13 cellular contexts compared by ENCODE assay signal in the genomic region with DNA sequence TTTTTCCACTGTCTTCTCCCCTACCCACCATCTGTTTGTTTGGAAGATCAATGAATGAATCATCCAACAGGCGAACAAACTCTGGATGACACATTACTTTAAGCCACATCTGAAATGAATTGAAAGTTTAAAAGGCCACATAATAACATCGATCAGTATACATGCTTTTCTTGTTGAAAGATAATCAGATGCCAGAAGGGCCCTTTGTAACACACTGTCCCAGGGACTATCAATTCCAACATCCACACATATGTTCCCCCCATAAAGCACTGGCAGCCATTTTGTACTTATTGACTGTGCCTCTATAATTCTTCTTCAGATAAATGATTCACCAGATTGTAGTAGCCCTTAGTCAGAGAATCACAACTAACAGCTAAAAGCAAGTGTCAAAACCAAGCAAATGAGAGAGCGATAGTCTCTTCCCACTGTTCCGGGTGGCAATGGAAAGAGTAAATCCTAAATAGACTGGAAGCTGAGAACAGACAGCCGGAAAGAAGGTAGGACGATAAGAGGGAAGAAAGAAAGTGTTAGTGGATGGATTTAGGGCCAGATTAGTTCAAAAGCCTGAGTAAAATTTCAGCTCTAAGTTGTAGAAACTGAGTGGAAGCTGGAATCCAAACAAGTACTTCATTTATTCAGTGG.
A peak's percentile ranks its signal among the peaks of the same experiment; 100 is the strongest.
DNase-seq lines count a peak whose midpoint lies in the region; ATAC-seq, FAIRE-seq and TF ChIP-seq lines count a peak whose summit lies in the region.
"Had no signal": no experiment of that assay in that cellular context is flagged by ENCODE, and none has a peak within 500 bp of the region (broad histone marks: within the 10 kb centered on the region; RNA-seq: fewer than 3 reads in every experiment).

No MANE protein-coding gene starts in this region.

- no peak for TF ChIP-seq CTCF in astrocyte (IDR thresholded peaks at IDR 0.05; ENCODE audit: insufficient read depth, low read depth, low read length)
- no peak for TF ChIP-seq CTCF in hepatocyte (IDR thresholded peaks at IDR 0.05; ENCODE audit: poor library complexity)
- no peak for TF ChIP-seq CTCF in transverse colon (IDR thresholded peaks at IDR 0.05)

- DNase-seq in HS-5 (ENCODE audit: low read depth) (peak; percentile 79), astrocyte (ENCODE audit: low read depth) (peak; percentile 60), hepatocyte (ENCODE audit: low spot score) (peak; percentile 16), transverse colon (no peak), ecto neural progenitor cell (ENCODE audit: low spot score) (no peak), NCI-H1436 treated with DMSO at 0.1 percent for 48 hours (lab: John Stamatoyannopoulos, UW) (no peak), NCI-H510A (lab: John Stamatoyannopoulos, UW) (no peak)
- DNase-seq in activated T-cell treated with anti-CD3 and anti-CD28 coated beads, Interleukin-2, amount 50 U/mL, for 72 hours: no peak
- DNase-seq: effector memory CD8-positive, alpha-beta T cell; NCI-H774; ovary; upper lobe of left lung had no signal

- no peaks in the 10 kb centered on the region for H3K9me3 Mint-ChIP-seq in astrocyte (ENCODE audit: unreplicated experiment)
- H3K9me3 Mint-ChIP-seq in activated T-cell treated with anti-CD3 and anti-CD28 coated beads, Interleukin-2, amount 50 U/mL, for 72 hours: peaks cover 3% of the 10 kb centered on the region in 2 donors

- intact Hi-C loops in transverse colon (cut with DNase I; ENCODE audit: low total_unique reads): no loop called here

- no peaks in the 10 kb centered on the region for H3K79me2 ChIP-seq in astrocyte (ENCODE audit: insufficient read depth, low read length)
- H3K79me2 ChIP-seq in hepatocyte: no peaks in the 10 kb centered on the region

- H3K36me3 ChIP-seq in astrocyte (ENCODE audit: insufficient read depth, low read length) (no peaks in the 10 kb centered on the region), hepatocyte (replicated peaks; ENCODE audit: insufficient read depth, low read depth) (no peaks in the 10 kb centered on the region), transverse colon (no peaks in the 10 kb centered on the region)
- H3K36me3 ChIP-seq: ovary, upper lobe of left lung had no signal

- H3K27me3 Mint-ChIP-seq in astrocyte (ENCODE audit: low read depth, unreplicated experiment): no peaks in the 10 kb centered on the region
- no peaks in the 10 kb centered on the region for H3K27me3 Mint-ChIP-seq in activated T-cell treated with anti-CD3 and anti-CD28 coated beads, Interleukin-2, amount 50 U/mL, for 72 hours (ENCODE audit: low read depth)
- H3K27me3 Mint-ChIP-seq: effector memory CD8-positive, alpha-beta T cell had no signal

- H4K20me1 ChIP-seq in astrocyte (ENCODE audit: insufficient read depth, low read length) (no peaks in the 10 kb centered on the region), hepatocyte (ENCODE audit: insufficient read depth, poor library complexity, severe bottlenecking) (no peaks in the 10 kb centered on the region)

- H3K4me1 ChIP-seq in astrocyte (ENCODE audit: insufficient read depth, low read length) (peaks cover 35% of the 10 kb centered on the region), hepatocyte (ENCODE audit: insufficient read depth) (peaks cover 16% of the 10 kb centered on the region), transverse colon (peaks cover 0 to 20% (median 8%) of the 10 kb centered on the region in 4 donors)

- H3K4me3 Mint-ChIP-seq in astrocyte (ENCODE audit: unreplicated experiment): no peak overlapping the region
- H3K4me3 Mint-ChIP-seq in activated T-cell treated with anti-CD3 and anti-CD28 coated beads, Interleukin-2, amount 50 U/mL, for 72 hours: no peak overlapping the region
- H3K4me3 Mint-ChIP-seq: effector memory CD8-positive, alpha-beta T cell; T-helper 1 cell treated with Interleukin-12 subunit alpha and Interleukin-12 subunit beta and Interleukin-4 antibody, amounts not matched to agents 30 μg/mL and 1 μg/mL, for 36 hours had no signal

- peak overlapping the region; percentile 75 for H3K27ac Mint-ChIP-seq in astrocyte (ENCODE audit: unreplicated experiment)
- H3K27ac Mint-ChIP-seq in activated T-cell treated with anti-CD3 and anti-CD28 coated beads, Interleukin-2, amount 50 U/mL, for 72 hours: no peak overlapping the region
- H3K27ac Mint-ChIP-seq: effector memory CD8-positive, alpha-beta T cell; T-helper 1 cell treated with Interleukin-12 subunit alpha and Interleukin-12 subunit beta and Interleukin-4 antibody, amounts not matched to agents 30 μg/mL and 1 μg/mL, for 36 hours had no signal

- H3K4me3 ChIP-seq in astrocyte (ENCODE audit: insufficient read depth, low read depth, low read length) (no peak overlapping the region), hepatocyte (peak overlapping the region; percentile 2), transverse colon (peak overlapping the region in 1 of 4 donors; percentile 6)
- H3K4me3 ChIP-seq: ovary, upper lobe of left lung had no signal

- H3K9ac ChIP-seq in astrocyte (ENCODE audit: low read length): peak overlapping the region; percentile 8

- no peaks in the 10 kb centered on the region for H3K9me2 ChIP-seq in hepatocyte (replicated peaks; ENCODE audit: insufficient read depth)

- peaks cover 30% of the 10 kb centered on the region for H3K4me1 Mint-ChIP-seq in astrocyte (ENCODE audit: low read depth, unreplicated experiment)
- H3K4me1 Mint-ChIP-seq in activated T-cell treated with anti-CD3 and anti-CD28 coated beads, Interleukin-2, amount 50 U/mL, for 72 hours (ENCODE audit: low read depth): no peaks in the 10 kb centered on the region

- no peak for TF ChIP-seq EP300 in transverse colon (IDR thresholded peaks at IDR 0.05; ENCODE audit: low read depth)

- in situ Hi-C loops in transverse colon (cut with MboI; ENCODE audit: low pct_ligation_motif_present in 1 of 4, low pct_unique_long_range_greater_than_20kb in 1 of 4, low sequenced_read_pairs in 3 of 4): no loop called here

- H3K36me3 Mint-ChIP-seq in astrocyte (ENCODE audit: low read depth, unreplicated experiment): no peaks in the 10 kb centered on the region
- H3K36me3 Mint-ChIP-seq in activated T-cell treated with anti-CD3 and anti-CD28 coated beads, Interleukin-2, amount 50 U/mL, for 72 hours (ENCODE audit: insufficient read depth in 2 of 2): no peaks in the 10 kb centered on the region

- peak overlapping the region; percentile 26 for H3K4me2 ChIP-seq in astrocyte (ENCODE audit: low read length)
- peak overlapping the region; percentile 48 for H3K4me2 ChIP-seq in hepatocyte

- H3K27ac ChIP-seq in astrocyte (ENCODE audit: low read depth, low read length) (peak overlapping the region; percentile 89), hepatocyte (peak overlapping the region; percentile 95), transverse colon (peak overlapping the region in 3 of 4 donors; percentile 29 to 64 (median 53))
- H3K27ac ChIP-seq: ovary, upper lobe of left lung had no signal

- no peak for ATAC-seq in activated T-cell treated with anti-CD3 and anti-CD28 coated beads, Interleukin-2, amount 50 U/mL, for 72 hours (replicated peaks in 1 of 2)
- ATAC-seq: effector memory CD8-positive, alpha-beta T cell had no signal

- peak; percentile 39 for FAIRE-seq in astrocyte (lab: Jason Lieb, UNC)

- H2AFZ ChIP-seq in astrocyte (ENCODE audit: low read depth, low read length) (peak overlapping the region; percentile 4), hepatocyte (no peak overlapping the region)

- H3K27me3 ChIP-seq in astrocyte (ENCODE audit: insufficient read depth, low read length) (no peaks in the 10 kb centered on the region), hepatocyte (no peaks in the 10 kb centered on the region), transverse colon (no peaks in the 10 kb centered on the region)
- H3K27me3 ChIP-seq: ovary, upper lobe of left lung had no signal

- no peak for TF ChIP-seq POLR2A in transverse colon (IDR thresholded peaks at IDR 0.05)

- H3K9me3 ChIP-seq in astrocyte (ENCODE audit: insufficient read depth, low read depth, low read length): no peaks in the 10 kb centered on the region
- H3K9me3 ChIP-seq in hepatocyte (ENCODE audit: low read depth): no peaks in the 10 kb centered on the region
- H3K9me3 ChIP-seq in transverse colon: no peaks in the 10 kb centered on the region
- H3K9me3 ChIP-seq: ovary, upper lobe of left lung had no signal

- WGBS in hepatocyte (ENCODE audit: low lambda C conversion rate, missing lambda C conversion rate): 61% methylated on average over 6 of the region's 6 CpGs
- WGBS in transverse colon (ENCODE audit: low coverage in 1 of 2), 2 donors: 84 to 88% methylated on average over 6 of the region's 6 CpGs

Comparison
In these comparisons a context has a peak if more than half of its experiments do, and no peak if none do; other contexts are left out.
1. DNase-seq: peak in HS-5 (single experiment), astrocyte (single experiment) and hepatocyte (single experiment); none in transverse colon (single experiment), ecto neural progenitor cell (single experiment), NCI-H1436 treated with DMSO at 0.1 percent for 48 hours (single experiment), NCI-H510A (single experiment) and activated T-cell treated with anti-CD3 and anti-CD28 coated beads, Interleukin-2, amount 50 U/mL, for 72 hours (0 of 2).
2. Peak in every context shown above with its lines, with median percentiles within 50 percentile points of each other: H3K27ac ChIP-seq.